17 cellular contexts compared by ENCODE assay signal in the genomic region with DNA sequence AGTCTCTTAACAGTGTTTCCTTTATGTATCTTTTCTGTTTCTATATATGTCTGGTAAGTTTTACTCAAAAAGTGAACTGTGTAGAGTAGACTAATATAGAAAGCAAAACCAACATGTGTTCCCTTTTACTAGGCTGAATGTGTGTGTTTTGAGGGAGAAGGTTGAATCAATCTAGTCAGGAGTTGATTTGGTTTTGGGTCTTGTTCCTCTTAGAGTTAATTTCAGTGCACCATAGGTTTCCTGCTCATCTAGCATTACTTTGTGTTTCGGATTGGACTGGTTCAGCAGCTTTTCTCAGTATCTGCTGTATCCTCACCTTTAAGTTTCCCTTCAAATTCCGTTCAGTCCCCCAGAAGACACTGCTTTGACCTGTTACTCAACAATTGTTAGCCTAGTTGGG. TPM values are rescaled to one million over a fixed set of nuclear protein-coding genes. Genes with fewer than 3 reads are reported as not detected.
DNase-seq lines count a peak whose midpoint lies in the region; ATAC-seq, FAIRE-seq and TF ChIP-seq lines count a peak whose summit lies in the region.
"Had no signal": no experiment of that assay in that cellular context is flagged by ENCODE, and none has a peak within 500 bp of the region (broad histone marks: within the 10 kb centered on the region; RNA-seq: fewer than 3 reads in every experiment).

No MANE protein-coding gene starts in this region.

- H3K9me3 Mint-ChIP-seq in activated T-helper 1 cell treated with anti-CD3 and anti-CD28 coated beads, Interleukin-12 subunit alpha, Interleukin-12 subunit beta, Interleukin-2, Interleukin-4 antibody, amounts not matched to agents 30 ng/mL and 10 ng/mL and 1 ng/mL, durations not matched to agents 14 hours and 24 hours and 36 hours = peaks cover 8% of the 10 kb centered on the region

- FAIRE-seq in GM12891 (lab: Jason Lieb, UNC) (peak; percentile 92), kidney (lab: Jason Lieb, UNC) (no peak)

- peak; percentile 69 for ATAC-seq in GM19043 (IDR thresholded peaks at IDR 0.05; ENCODE audit: low read depth, unreplicated experiment)
- ATAC-seq in HG02981 (IDR thresholded peaks at IDR 0.05; ENCODE audit: unreplicated experiment) = peak; percentile 53
- no peak for ATAC-seq in GM19397 (IDR thresholded peaks at IDR 0.05; ENCODE audit: unreplicated experiment)
- ATAC-seq: Panc1 had no signal

- TF ChIP-seq CTCF in kidney (IDR thresholded peaks at IDR 0.05; ENCODE audit: borderline replicate concordance, extremely low read depth, insufficient read depth) = no peak

- H3K9ac ChIP-seq in kidney (ENCODE audit: low read length in 2 of 2) = no peak overlapping the region

- H3K27ac ChIP-seq in kidney (ENCODE audit: low read depth in 2 of 2, low read length in 2 of 2) = no peak overlapping the region
- H3K27ac ChIP-seq: esophagus muscularis mucosa had no signal

- H3K27me3 Mint-ChIP-seq in activated T-helper 1 cell treated with anti-CD3 and anti-CD28 coated beads, Interleukin-12 subunit alpha, Interleukin-12 subunit beta, Interleukin-2, Interleukin-4 antibody, amounts not matched to agents 30 ng/mL and 10 ng/mL and 1 ng/mL, durations not matched to agents 14 hours and 24 hours and 36 hours (ENCODE audit: insufficient read depth) = peaks cover 3% of the 10 kb centered on the region

- intact Hi-C loops in activated T-helper 1 cell treated with anti-CD3 and anti-CD28 coated beads, Interleukin-12 subunit alpha, Interleukin-12 subunit beta, Interleukin-2, Interleukin-4 antibody, amounts not matched to agents 30 ng/mL and 10 ng/mL and 1 ng/mL, durations not matched to agents 14 hours and 24 hours and 36 hours (cut with micrococcal nuclease) = loop anchor here (1.0 to 2.0 kb wide), 2 partner anchors 9 to 13 kb away; no protein-coding TSS in a partner anchor
- intact Hi-C loops in kidney (cut with DNase I) = no loop called here

- TF ChIP-seq POLR2A in GM12891 (IDR thresholded peaks at IDR 0.05; ENCODE audit: low read depth, low read length) = no peak

- no peak for DNase-seq in GM12891 (ENCODE audit: insufficient read length, low spot score)
- DNase-seq in activated T-helper 1 cell treated with anti-CD3 and anti-CD28 coated beads, Interleukin-12 subunit alpha, Interleukin-12 subunit beta, Interleukin-2, Interleukin-4 antibody, amounts not matched to agents 30 ng/mL and 10 ng/mL and 1 ng/mL, durations not matched to agents 14 hours and 24 hours and 36 hours (ENCODE audit: low spot score) = no peak
- DNase-seq in kidney = no peak
- DNase-seq in NCI-H510A treated with DMSO at 0.1 percent for 48 hours (lab: John Stamatoyannopoulos, UW) = no peak
- DNase-seq in SIG-M5 treated with dmso at 0.1 percent for 504 hours (lab: John Stamatoyannopoulos, UW; ENCODE audit: unreplicated experiment) = no peak
- DNase-seq: activated naive CD8-positive, alpha-beta T cell treated with anti-CD3 and anti-CD28 coated beads, Interleukin-2, amount 10 ng/mL, durations not matched to agents 7 days and 5 days; nephron progenitor cell; substantia nigra had no signal

- H3K4me3 ChIP-seq in kidney (ENCODE audit: low read length in 2 of 2) = no peak overlapping the region
- H3K4me3 ChIP-seq: esophagus muscularis mucosa had no signal

- H3K4me1 Mint-ChIP-seq in activated T-helper 1 cell treated with anti-CD3 and anti-CD28 coated beads, Interleukin-12 subunit alpha, Interleukin-12 subunit beta, Interleukin-2, Interleukin-4 antibody, amounts not matched to agents 30 ng/mL and 10 ng/mL and 1 ng/mL, durations not matched to agents 14 hours and 24 hours and 36 hours (ENCODE audit: low read depth) = peaks cover 22% of the 10 kb centered on the region
- H3K4me1 Mint-ChIP-seq: nephron progenitor cell had no signal

- no peaks in the 10 kb centered on the region for H3K36me3 ChIP-seq in kidney (ENCODE audit: control insufficient read depth in 1 of 2, insufficient read depth in 2 of 2, low read length in 2 of 2)
- H3K36me3 ChIP-seq: esophagus muscularis mucosa had no signal

- H3K4me1 ChIP-seq in kidney (ENCODE audit: control insufficient read depth in 1 of 2, insufficient read depth in 1 of 2, low read depth in 1 of 2, low read length in 2 of 2) = no peaks in the 10 kb centered on the region

- peaks cover 7% of the 10 kb centered on the region for H3K36me3 Mint-ChIP-seq in activated T-helper 1 cell treated with anti-CD3 and anti-CD28 coated beads, Interleukin-12 subunit alpha, Interleukin-12 subunit beta, Interleukin-2, Interleukin-4 antibody, amounts not matched to agents 30 ng/mL and 10 ng/mL and 1 ng/mL, durations not matched to agents 14 hours and 24 hours and 36 hours (ENCODE audit: low read depth)

- H3K27ac Mint-ChIP-seq in activated T-helper 1 cell treated with anti-CD3 and anti-CD28 coated beads, Interleukin-12 subunit alpha, Interleukin-12 subunit beta, Interleukin-2, Interleukin-4 antibody, amounts not matched to agents 30 ng/mL and 10 ng/mL and 1 ng/mL, durations not matched to agents 14 hours and 24 hours and 36 hours = peak overlapping the region; percentile 69
- H3K27ac Mint-ChIP-seq: activated naive CD8-positive, alpha-beta T cell treated with anti-CD3 and anti-CD28 coated beads, Interleukin-2, amount 10 ng/mL, durations not matched to agents 7 days and 5 days; nephron progenitor cell had no signal

- no peak overlapping the region for H3K4me3 Mint-ChIP-seq in activated T-helper 1 cell treated with anti-CD3 and anti-CD28 coated beads, Interleukin-12 subunit alpha, Interleukin-12 subunit beta, Interleukin-2, Interleukin-4 antibody, amounts not matched to agents 30 ng/mL and 10 ng/mL and 1 ng/mL, durations not matched to agents 14 hours and 24 hours and 36 hours
- H3K4me3 Mint-ChIP-seq: activated naive CD8-positive, alpha-beta T cell treated with anti-CD3 and anti-CD28 coated beads, Interleukin-2, amount 10 ng/mL, durations not matched to agents 7 days and 5 days; nephron progenitor cell had no signal

- H3K9me3 ChIP-seq in kidney (ENCODE audit: control insufficient read depth in 1 of 2, low read length in 2 of 2) = no peaks in the 10 kb centered on the region
- H3K9me3 ChIP-seq: esophagus muscularis mucosa had no signal

TF ChIP-seq in GM12891, 5 proteins besides CTCF, POLR2A, EP300 and RAD21:
- TF ChIP-seq PAX5 (IDR thresholded peaks at IDR 0.05; ENCODE audit: insufficient read depth, low read length, severe bottlenecking) (no peak), SPI1 (IDR thresholded peaks at IDR 0.05; ENCODE audit: low read depth, low read length) (peak; percentile 69)
TF ChIP-seq in GM12891: peak in this region for 1.

RNA-seq across cellular contexts. Expression of a gene that starts 52.0 kb away (rescaled TPM):
- not detected for polyA plus RNA-seq in GM12891 (2012; ENCODE audit: low read depth, missing spikeins)
- not detected in 2 replicates for total RNA-seq in activated T-helper 1 cell treated with anti-CD3 and anti-CD28 coated beads, Interleukin-12 subunit alpha, Interleukin-12 subunit beta, Interleukin-2, Interleukin-4 antibody, amounts not matched to agents 30 ng/mL and 10 ng/mL and 1 ng/mL, durations not matched to agents 14 hours and 24 hours and 36 hours
- not detected for total RNA-seq in kidney
- polyA plus RNA-seq in kidney (ENCODE audit: insufficient read depth, low read depth, low replicate concordance) = not detected
- total RNA-seq: activated naive CD8-positive, alpha-beta T cell treated with anti-CD3 and anti-CD28 coated beads, Interleukin-2, amount 10 ng/mL, durations not matched to agents 7 days and 5 days; Daoy; esophagus muscularis mucosa; LHCN-M2; liver had no signal
- polyA plus RNA-seq: BJ, liver had no signal

RNA-seq across cellular contexts. Expression of a gene that starts 55.3 kb away (rescaled TPM):
- not detected for polyA plus RNA-seq in GM12891 (2012; ENCODE audit: low read depth, missing spikeins)
- not detected in 2 replicates for total RNA-seq in activated T-helper 1 cell treated with anti-CD3 and anti-CD28 coated beads, Interleukin-12 subunit alpha, Interleukin-12 subunit beta, Interleukin-2, Interleukin-4 antibody, amounts not matched to agents 30 ng/mL and 10 ng/mL and 1 ng/mL, durations not matched to agents 14 hours and 24 hours and 36 hours
- not detected for total RNA-seq in kidney
- polyA plus RNA-seq in kidney (ENCODE audit: insufficient read depth, low read depth, low replicate concordance) = not detected
- total RNA-seq: activated naive CD8-positive, alpha-beta T cell treated with anti-CD3 and anti-CD28 coated beads, Interleukin-2, amount 10 ng/mL, durations not matched to agents 7 days and 5 days; Daoy; esophagus muscularis mucosa; LHCN-M2; liver had no signal
- polyA plus RNA-seq: BJ, liver had no signal
